ENCODE assay signal across 33 cellular contexts in the genomic region with DNA sequence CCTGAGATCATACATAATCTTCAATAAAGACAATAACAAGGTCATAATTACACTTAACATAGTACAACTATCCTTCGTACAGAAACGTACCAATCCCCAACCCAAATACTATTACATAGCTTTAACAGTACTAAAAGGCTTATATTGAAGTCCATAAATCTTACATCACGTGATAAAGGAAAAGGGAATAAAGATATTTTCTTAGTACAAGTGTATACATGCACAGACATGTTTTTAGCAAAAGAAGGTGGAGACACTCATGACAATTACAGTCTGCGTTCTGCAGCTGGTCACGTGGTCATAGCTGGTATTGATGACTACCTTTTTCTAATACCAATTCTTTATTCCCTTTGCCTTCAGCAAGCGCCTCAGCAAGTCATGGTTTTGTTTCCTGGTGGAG.
"Had no signal": no experiment of that assay in that cellular context is flagged by ENCODE, and none has a peak within 500 bp of the region (broad histone marks: within the 10 kb centered on the region; RNA-seq: fewer than 3 reads in every experiment).

No MANE protein-coding gene starts in this region.

- H3K4me1 ChIP-seq: adrenal gland, body of pancreas, breast epithelium had no signal

- H3K4me3 ChIP-seq: adrenal gland, body of pancreas, breast epithelium had no signal

- H3K27me3 ChIP-seq: adrenal gland, body of pancreas, brain microvascular endothelial cell, breast epithelium had no signal

- DNase-seq: activated B cell treated with CpG ODN at 0.5 μM for 24 hours; activated CD4-positive, alpha-beta memory T cell treated with anti-CD3 and anti-CD28 coated beads for 36 hours; activated CD4-positive, alpha-beta T cell treated with anti-CD3 and anti-CD28 coated beads for 4 hours; activated CD4-positive, alpha-beta T cell treated with anti-CD3 and anti-CD28 coated beads, Interleukin-2, amount 10 ng/mL, durations not matched to agents 24 days and 14 days; activated CD4-positive, alpha-beta T cell treated with anti-CD3 and anti-CD28 coated beads, Interleukin-2, amount 50 U/mL, for 1 hour; activated CD4-positive, alpha-beta T cell treated with anti-CD3 and anti-CD28 coated beads, Interleukin-2, amount 50 U/mL, for 4 hours; activated CD4-positive, CD25-positive, alpha-beta regulatory T cell treated with anti-CD3 and anti-CD28 coated beads, Interleukin-2, amount 50 U/mL, for 72 hours; activated CD8-positive, alpha-beta memory T cell treated with anti-CD3 and anti-CD28 coated beads, Interleukin-2, amount 50 U/mL, for 4 hours; activated CD8-positive, alpha-beta T cell treated with anti-CD3 and anti-CD28 coated beads for 36 hours; activated effector memory CD4-positive, alpha-beta T cell treated with anti-CD3 and anti-CD28 coated beads, Interleukin-2, amount 50 U/mL, for 16 hours; activated gamma-delta T cell treated with Interleukin-2 at 50 U/mL for 16 hours; activated naive CD4-positive, alpha-beta T cell; activated naive CD4-positive, alpha-beta T cell treated with anti-CD3 and anti-CD28 coated beads for 36 hours; activated naive CD4-positive, alpha-beta T cell treated with anti-CD3 and anti-CD28 coated beads, Interleukin-2, amount 50 U/mL, for 16 hours; activated naive CD8-positive, alpha-beta T cell treated with anti-CD3 and anti-CD28 coated beads for 36 hours; activated T-cell treated with anti-CD3 and anti-CD28 coated beads for 4 hours; activated T-cell treated with anti-CD3 and anti-CD28 coated beads, Interleukin-2, amount 50 U/mL, for 1 hour; activated T-cell treated with anti-CD3 and anti-CD28 coated beads, Interleukin-2, amount 50 U/mL, for 4 hours; activated T-cell treated with anti-CD3 and anti-CD28 coated beads, Interleukin-2, amount 50 U/mL, for 72 hours; adrenal gland; amniotic stem cell; aorta; body of pancreas; brain microvascular endothelial cell; central memory CD4-positive, alpha-beta T cell; T-helper 2 cell; T-helper 9 cell had no signal

- FAIRE-seq: astrocyte, TTC549 had no signal

- ATAC-seq: activated CD8-positive, alpha-beta T cell treated with anti-CD3 and anti-CD28 coated beads for 36 hours; activated naive CD4-positive, alpha-beta T cell treated with anti-CD3 and anti-CD28 coated beads, Interleukin-2, amount 50 U/mL, for 72 hours; activated T-cell treated with anti-CD3 and anti-CD28 coated beads, Interleukin-2, amount 50 U/mL, for 4 hours; activated T-cell treated with anti-CD3 and anti-CD28 coated beads, Interleukin-2, amount 50 U/mL, for 72 hours; activated T-helper 17 cell treated with anti-CD3 and anti-CD28 coated beads, Interleukin-2, amount 50 U/mL, for 72 hours; body of pancreas had no signal

- H3K9me3 ChIP-seq: adrenal gland, body of pancreas, breast epithelium had no signal

- H3K36me3 ChIP-seq: adrenal gland, brain microvascular endothelial cell, breast epithelium had no signal

- H3K27ac ChIP-seq: adrenal gland, body of pancreas, brain microvascular endothelial cell, breast epithelium, VCaP had no signal
